ENCODE assay signal across 8 cellular contexts in the genomic region with DNA sequence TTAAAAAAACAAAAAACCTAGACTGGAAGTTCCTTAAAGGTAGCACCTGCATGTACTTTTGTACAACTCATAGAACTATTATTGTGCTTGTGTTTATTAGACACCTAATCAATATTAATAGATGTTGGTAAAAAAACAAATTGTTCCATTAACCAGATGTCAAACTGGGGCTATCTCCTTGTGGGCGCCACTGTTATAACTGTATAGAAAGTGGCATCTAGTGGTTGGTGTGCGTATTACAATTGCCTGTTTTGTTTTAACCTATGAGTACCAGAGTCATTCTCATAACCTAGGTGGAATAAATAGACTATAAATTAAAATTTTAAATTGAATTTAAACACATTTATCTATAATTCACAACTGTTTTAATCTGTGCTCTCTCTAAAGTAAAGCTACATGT.
DNase-seq lines count a peak whose midpoint lies in the region; ATAC-seq, FAIRE-seq and TF ChIP-seq lines count a peak whose summit lies in the region.

No MANE protein-coding gene starts in this region.

- no peak overlapping the region for H3K4me3 Mint-ChIP-seq in WTC11

- no peak overlapping the region for H3K27ac ChIP-seq in 22Rv1
- H3K27ac ChIP-seq in kidney (ENCODE audit: low read depth in 2 of 2, low read length in 2 of 2) = no peak overlapping the region

- no peaks in the 10 kb centered on the region for H3K9me3 ChIP-seq in kidney (ENCODE audit: control insufficient read depth in 1 of 2, low read length in 2 of 2)

- CTCF ChIA-PET in WTC11 (lab: Charles Lee) = interaction anchor here (0.7 to 3.4 kb wide), 2 partner anchors 312 to 313 kb away, joined by 4 to 18 read pairs; no protein-coding TSS in a partner anchor

- no peak overlapping the region for H3K27ac Mint-ChIP-seq in WTC11

- TF ChIP-seq CTCF in 22Rv1 (IDR thresholded peaks at IDR 0.05) (peak; percentile 59), GM12872 (IDR thresholded peaks at IDR 0.05; ENCODE audit: insufficient read depth, low read depth, low read length) (peak; percentile 54), WTC11 (IDR thresholded peaks at IDR 0.05) (peak; percentile 40; the same call in 1 of the 2 replicates), kidney (IDR thresholded peaks at IDR 0.05; ENCODE audit: borderline replicate concordance, extremely low read depth, insufficient read depth) (peak; percentile 55)

- no peaks in the 10 kb centered on the region for H3K4me1 ChIP-seq in kidney (ENCODE audit: control insufficient read depth in 1 of 2, insufficient read depth in 1 of 2, low read depth in 1 of 2, low read length in 2 of 2)

- no peaks in the 10 kb centered on the region for H3K36me3 ChIP-seq in kidney (ENCODE audit: control insufficient read depth in 1 of 2, insufficient read depth in 2 of 2, low read length in 2 of 2)

- H3K9ac ChIP-seq in kidney (ENCODE audit: low read length in 2 of 2) = no peak overlapping the region

- ATAC-seq in HG02610 (IDR thresholded peaks at IDR 0.05; ENCODE audit: unreplicated experiment) (peak; percentile 72), WTC11 (0 out of 2 replicates have a peak, but pooled peaks have one; percentile 39)

- peaks cover 18% of the 10 kb centered on the region for H3K9me3 Mint-ChIP-seq in WTC11

- intact Hi-C loops in kidney (cut with DNase I) = no loop called here
- intact Hi-C loops in posterior cingulate gyrus (cut with DNase I) = loop anchor here (5.0 kb wide), 1 partner anchor 315 kb away; no protein-coding TSS in a partner anchor

- peak; percentile 1 for DNase-seq in NCI-H1092 (lab: John Stamatoyannopoulos, UW)
- DNase-seq in WTC11 (ENCODE audit: low spot score) = no peak
- DNase-seq in kidney = no peak
- no peak for DNase-seq in GF-D8 (lab: John Stamatoyannopoulos, UW)
- DNase-seq in posterior cingulate gyrus = no peak

- FAIRE-seq in kidney (lab: Jason Lieb, UNC) = peak; percentile 97

- H3K36me3 Mint-ChIP-seq in WTC11 = peaks cover 14% of the 10 kb centered on the region

- H3K4me1 Mint-ChIP-seq in WTC11 = peaks cover 34% of the 10 kb centered on the region

- no peak overlapping the region for H3K4me3 ChIP-seq in kidney (ENCODE audit: low read length in 2 of 2)

- POLR2A ChIA-PET in WTC11 (lab: Charles Lee) = no interaction called here

- H3K27me3 Mint-ChIP-seq in WTC11 (ENCODE audit: low read depth) = no peaks in the 10 kb centered on the region

TF ChIP-seq in WTC11, 78 proteins besides CTCF, POLR2A, EP300 and RAD21:
- TF ChIP-seq ZNF396 (CRISPR knock-in tag; IDR thresholded peaks at IDR 0.05; ENCODE audit: borderline replicate concordance) (no peak), KAT7 (CRISPR knock-in tag; IDR thresholded peaks at IDR 0.05; ENCODE audit: borderline replicate concordance) (no peak), NR2C2 (CRISPR knock-in tag; IDR thresholded peaks at IDR 0.05) (no peak), ZBTB21 (CRISPR knock-in tag; IDR thresholded peaks at IDR 0.05; ENCODE audit: borderline replicate concordance) (no peak), NR3C1 (CRISPR knock-in tag; conservative IDR thresholded peaks at IDR 0.05; ENCODE audit: low read depth) (no peak), NFE2L1 (CRISPR knock-in tag; IDR thresholded peaks at IDR 0.05) (no peak), NR1H2 (CRISPR knock-in tag; IDR thresholded peaks at IDR 0.05) (no peak), ZNF232 (CRISPR knock-in tag; IDR thresholded peaks at IDR 0.05) (no peak), GTF2I (CRISPR knock-in tag; conservative IDR thresholded peaks at IDR 0.05) (no peak), RORB (CRISPR knock-in tag; IDR thresholded peaks at IDR 0.05) (no peak), ETV6 (CRISPR knock-in tag; IDR thresholded peaks at IDR 0.05) (no peak), ZNF671 (CRISPR knock-in tag; IDR thresholded peaks at IDR 0.05) (no peak)
- TF ChIP-seq, protein P1, sequence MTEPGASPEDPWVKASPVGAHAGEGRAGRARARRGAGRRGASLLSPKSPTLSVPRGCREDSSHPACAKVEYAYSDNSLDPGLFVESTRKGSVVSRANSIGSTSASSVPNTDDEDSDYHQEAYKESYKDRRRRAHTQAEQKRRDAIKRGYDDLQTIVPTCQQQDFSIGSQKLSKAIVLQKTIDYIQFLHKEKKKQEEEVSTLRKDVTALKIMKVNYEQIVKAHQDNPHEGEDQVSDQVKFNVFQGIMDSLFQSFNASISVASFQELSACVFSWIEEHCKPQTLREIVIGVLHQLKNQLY (CRISPR knock-in tag; IDR thresholded peaks at IDR 0.05) = no peak
- TF ChIP-seq, protein P2, sequence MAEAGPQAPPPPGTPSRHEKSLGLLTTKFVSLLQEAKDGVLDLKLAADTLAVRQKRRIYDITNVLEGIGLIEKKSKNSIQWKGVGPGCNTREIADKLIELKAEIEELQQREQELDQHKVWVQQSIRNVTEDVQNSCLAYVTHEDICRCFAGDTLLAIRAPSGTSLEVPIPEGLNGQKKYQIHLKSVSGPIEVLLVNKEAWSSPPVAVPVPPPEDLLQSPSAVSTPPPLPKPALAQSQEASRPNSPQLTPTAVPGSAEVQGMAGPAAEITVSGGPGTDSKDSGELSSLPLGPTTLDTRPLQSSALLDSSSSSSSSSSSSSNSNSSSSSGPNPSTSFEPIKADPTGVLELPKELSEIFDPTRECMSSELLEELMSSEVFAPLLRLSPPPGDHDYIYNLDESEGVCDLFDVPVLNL (CRISPR knock-in tag; IDR thresholded peaks at IDR 0.05; ENCODE audit: borderline replicate concordance, low read depth) = no peak
- TF ChIP-seq, protein P3, sequence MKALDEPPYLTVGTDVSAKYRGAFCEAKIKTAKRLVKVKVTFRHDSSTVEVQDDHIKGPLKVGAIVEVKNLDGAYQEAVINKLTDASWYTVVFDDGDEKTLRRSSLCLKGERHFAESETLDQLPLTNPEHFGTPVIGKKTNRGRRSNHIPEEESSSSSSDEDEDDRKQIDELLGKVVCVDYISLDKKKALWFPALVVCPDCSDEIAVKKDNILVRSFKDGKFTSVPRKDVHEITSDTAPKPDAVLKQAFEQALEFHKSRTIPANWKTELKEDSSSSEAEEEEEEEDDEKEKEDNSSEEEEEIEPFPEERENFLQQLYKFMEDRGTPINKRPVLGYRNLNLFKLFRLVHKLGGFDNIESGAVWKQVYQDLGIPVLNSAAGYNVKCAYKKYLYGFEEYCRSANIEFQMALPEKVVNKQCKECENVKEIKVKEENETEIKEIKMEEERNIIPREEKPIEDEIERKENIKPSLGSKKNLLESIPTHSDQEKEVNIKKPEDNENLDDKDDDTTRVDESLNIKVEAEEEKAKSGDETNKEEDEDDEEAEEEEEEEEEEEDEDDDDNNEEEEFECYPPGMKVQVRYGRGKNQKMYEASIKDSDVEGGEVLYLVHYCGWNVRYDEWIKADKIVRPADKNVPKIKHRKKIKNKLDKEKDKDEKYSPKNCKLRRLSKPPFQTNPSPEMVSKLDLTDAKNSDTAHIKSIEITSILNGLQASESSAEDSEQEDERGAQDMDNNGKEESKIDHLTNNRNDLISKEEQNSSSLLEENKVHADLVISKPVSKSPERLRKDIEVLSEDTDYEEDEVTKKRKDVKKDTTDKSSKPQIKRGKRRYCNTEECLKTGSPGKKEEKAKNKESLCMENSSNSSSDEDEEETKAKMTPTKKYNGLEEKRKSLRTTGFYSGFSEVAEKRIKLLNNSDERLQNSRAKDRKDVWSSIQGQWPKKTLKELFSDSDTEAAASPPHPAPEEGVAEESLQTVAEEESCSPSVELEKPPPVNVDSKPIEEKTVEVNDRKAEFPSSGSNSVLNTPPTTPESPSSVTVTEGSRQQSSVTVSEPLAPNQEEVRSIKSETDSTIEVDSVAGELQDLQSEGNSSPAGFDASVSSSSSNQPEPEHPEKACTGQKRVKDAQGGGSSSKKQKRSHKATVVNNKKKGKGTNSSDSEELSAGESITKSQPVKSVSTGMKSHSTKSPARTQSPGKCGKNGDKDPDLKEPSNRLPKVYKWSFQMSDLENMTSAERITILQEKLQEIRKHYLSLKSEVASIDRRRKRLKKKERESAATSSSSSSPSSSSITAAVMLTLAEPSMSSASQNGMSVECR (CRISPR knock-in tag; IDR thresholded peaks at IDR 0.05; ENCODE audit: borderline replicate concordance) = no peak
- TF ChIP-seq, protein P4, sequence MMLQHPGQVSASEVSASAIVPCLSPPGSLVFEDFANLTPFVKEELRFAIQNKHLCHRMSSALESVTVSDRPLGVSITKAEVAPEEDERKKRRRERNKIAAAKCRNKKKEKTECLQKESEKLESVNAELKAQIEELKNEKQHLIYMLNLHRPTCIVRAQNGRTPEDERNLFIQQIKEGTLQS (CRISPR knock-in tag; conservative IDR thresholded peaks at IDR 0.05) = no peak
- TF ChIP-seq, protein P5, sequence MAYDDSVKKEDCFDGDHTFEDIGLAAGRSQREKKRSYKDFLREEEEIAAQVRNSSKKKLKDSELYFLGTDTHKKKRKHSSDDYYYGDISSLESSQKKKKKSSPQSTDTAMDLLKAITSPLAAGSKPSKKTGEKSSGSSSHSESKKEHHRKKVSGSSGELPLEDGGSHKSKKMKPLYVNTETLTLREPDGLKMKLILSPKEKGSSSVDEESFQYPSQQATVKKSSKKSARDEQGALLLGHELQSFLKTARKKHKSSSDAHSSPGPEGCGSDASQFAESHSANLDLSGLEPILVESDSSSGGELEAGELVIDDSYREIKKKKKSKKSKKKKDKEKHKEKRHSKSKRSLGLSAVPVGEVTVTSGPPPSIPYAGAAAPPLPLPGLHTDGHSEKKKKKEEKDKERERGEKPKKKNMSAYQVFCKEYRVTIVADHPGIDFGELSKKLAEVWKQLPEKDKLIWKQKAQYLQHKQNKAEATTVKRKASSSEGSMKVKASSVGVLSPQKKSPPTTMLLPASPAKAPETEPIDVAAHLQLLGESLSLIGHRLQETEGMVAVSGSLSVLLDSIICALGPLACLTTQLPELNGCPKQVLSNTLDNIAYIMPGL (CRISPR knock-in tag; IDR thresholded peaks at IDR 0.05) = no peak
TF ChIP-seq in WTC11: peak in this region for 0.
